In genomic region chr22:37627545-37627944, GRCh38 we compare ENCODE assay signal across 12 cellular contexts. TPM values are rescaled to one million over a fixed set of nuclear protein-coding genes. Genes with fewer than 3 reads are reported as not detected.
DNase-seq lines count a peak whose midpoint lies in the region; FAIRE-seq and TF ChIP-seq lines count a peak whose summit lies in the region.
"Had no signal": no experiment of that assay in that cellular context is flagged by ENCODE, and none has a peak within 500 bp of the region (broad histone marks: within the 10 kb centered on the region; RNA-seq: fewer than 3 reads in every experiment).

No MANE protein-coding gene starts in this region.

- no peak overlapping the region for H3K4me3 Mint-ChIP-seq in dendritic cell treated with granulocyte-macrophage colony-stimulating factor and Interleukin-4, amounts not matched to agents 40 ng/mL and 50 ng/mL, for 4 days

- intact Hi-C loops in dendritic cell treated with granulocyte-macrophage colony-stimulating factor and Interleukin-4, amounts not matched to agents 40 ng/mL and 50 ng/mL, for 4 days (cut with micrococcal nuclease), result no loop called here

- peaks cover 74% of the 10 kb centered on the region for H3K4me1 Mint-ChIP-seq in dendritic cell treated with granulocyte-macrophage colony-stimulating factor and Interleukin-4, amounts not matched to agents 40 ng/mL and 50 ng/mL, for 4 days (ENCODE audit: low read depth)

- H3K36me3 Mint-ChIP-seq in dendritic cell treated with granulocyte-macrophage colony-stimulating factor and Interleukin-4, amounts not matched to agents 40 ng/mL and 50 ng/mL, for 4 days (ENCODE audit: low read depth), result peaks cover 96% of the 10 kb centered on the region

- DNase-seq in UCSD-AML1 (lab: John Stamatoyannopoulos, UW; ENCODE audit: unreplicated experiment), result peak; percentile 79
- no peak for DNase-seq in small intestine
- no peak for DNase-seq in DMS114 treated with DMSO at 0.1 percent for 48 hours (lab: John Stamatoyannopoulos, UW; ENCODE audit: unreplicated experiment)
- DNase-seq in 8988T, result no peak
- no peak for DNase-seq in SHP77 treated with DMSO at 0.1 percent for 48 hours (lab: John Stamatoyannopoulos, UW)
- no peak for DNase-seq in glomerular visceral epithelial cell (ENCODE audit: extremely low spot score)
- DNase-seq: NCI-H1048, occipital lobe, trophoblast cell had no signal

- H3K27me3 ChIP-seq in small intestine (ENCODE audit: control insufficient read depth in 2 of 2, insufficient read depth in 2 of 2, low read length in 2 of 2), result no peaks in the 10 kb centered on the region

- peak overlapping the region; percentile 15 to 63 for H3K27ac ChIP-seq in small intestine (ENCODE audit: low read depth in 1 of 2, low read length in 1 of 2)

- no peak for FAIRE-seq in small intestine (lab: Jason Lieb, UNC)

- H3K27me3 Mint-ChIP-seq in dendritic cell treated with granulocyte-macrophage colony-stimulating factor and Interleukin-4, amounts not matched to agents 40 ng/mL and 50 ng/mL, for 4 days, result no peaks in the 10 kb centered on the region

- H3K27ac Mint-ChIP-seq in dendritic cell treated with granulocyte-macrophage colony-stimulating factor and Interleukin-4, amounts not matched to agents 40 ng/mL and 50 ng/mL, for 4 days, result peak overlapping the region; percentile 59

- no peaks in the 10 kb centered on the region for H3K9me3 ChIP-seq in small intestine (ENCODE audit: control insufficient read depth, low read depth)
- H3K9me3 ChIP-seq: HAP-1 had no signal

- H3K4me3 ChIP-seq in small intestine (ENCODE audit: low read depth in 1 of 2, low read length in 2 of 2), result no peak overlapping the region
- H3K4me3 ChIP-seq: HAP-1 had no signal

- 46 to 65% (median 62%) methylated on average over 6 of the region's 6 CpGs for WGBS in small intestine, 3 donors

- H3K36me3 ChIP-seq in small intestine (ENCODE audit: control insufficient read depth in 2 of 2, insufficient read depth in 2 of 2, low read length in 2 of 2), result peaks cover 0 to 6% of the 10 kb centered on the region in 2 donors

- peaks cover 5 to 9% of the 10 kb centered on the region in 2 donors for H3K4me1 ChIP-seq in small intestine (ENCODE audit: control insufficient read depth in 2 of 2, insufficient read depth in 1 of 2, low read depth in 1 of 2, low read length in 1 of 2)
- H3K4me1 ChIP-seq: HAP-1 had no signal

- peak; percentile 19 for TF ChIP-seq POLR2A in GM19099 (IDR thresholded peaks at IDR 0.05; ENCODE audit: extremely low read depth, insufficient read length, low read depth)

- H3K9me3 Mint-ChIP-seq in dendritic cell treated with granulocyte-macrophage colony-stimulating factor and Interleukin-4, amounts not matched to agents 40 ng/mL and 50 ng/mL, for 4 days, result no peaks in the 10 kb centered on the region

RNA-seq across cellular contexts. Expression of gene SH3BP1, which starts 11.9 kb away (rescaled TPM):
- polyA plus RNA-seq in small intestine, result 10 to 100 TPM; 20.8 to 29.1 (median 27.9) TPM

RNA-seq across cellular contexts. Expression of gene GGA1, which starts 18.9 kb away (rescaled TPM):
- 10 to 100 TPM; 44.4 to 73.2 (median 67.5) TPM for polyA plus RNA-seq in small intestine

RNA-seq across cellular contexts. Expression of gene PDXP, which starts 31.0 kb away (rescaled TPM):
- polyA plus RNA-seq in small intestine, result 10 to 100 TPM; 27.7 to 98.6 (median 87.0) TPM

RNA-seq across cellular contexts. Expression of gene LGALS2, which starts 47.7 kb away (rescaled TPM):
- polyA plus RNA-seq in small intestine, result 100 to 1,000 TPM; 174 to 256 (median 210) TPM

RNA-seq across cellular contexts. Expression of gene LGALS1, which starts 47.9 kb away (rescaled TPM):
- polyA plus RNA-seq in small intestine, result 100 to 1,000 TPM in 2 of 3 donors, 10 to 100 TPM in 1; 36.9 to 396 (median 232) TPM
